Comparison of ENCODE assay signal across 30 cellular contexts in genomic region chr3:154275965-154276364, GRCh38. TPM values are rescaled to one million over a fixed set of nuclear protein-coding genes. Genes with fewer than 3 reads are reported as not detected.
DNase-seq lines count a peak whose midpoint lies in the region; ATAC-seq and TF ChIP-seq lines count a peak whose summit lies in the region.
"Had no signal": no experiment of that assay in that cellular context is flagged by ENCODE, and none has a peak within 500 bp of the region (broad histone marks: within the 10 kb centered on the region; RNA-seq: fewer than 3 reads in every experiment).

No MANE protein-coding gene starts in this region.

- TF ChIP-seq CTCF in MCF 10A (IDR thresholded peaks at IDR 0.05; ENCODE audit: unreplicated experiment) (no peak), breast epithelium (IDR thresholded peaks at IDR 0.05) (no peak), GM13976 (IDR thresholded peaks at IDR 0.05; ENCODE audit: borderline replicate concordance, control extremely low read depth, extremely low read depth, insufficient read depth, missing control alignments) (no peak)

- TF ChIP-seq EP300 in Ishikawa (IDR thresholded peaks at IDR 0.05; ENCODE audit: borderline replicate concordance): no peak

- no peaks in the 10 kb centered on the region for H3K4me1 Mint-ChIP-seq in MCF 10A (ENCODE audit: insufficient read depth, unreplicated experiment)
- H3K4me1 Mint-ChIP-seq: CD14-positive monocyte, GM23338 had no signal

- H3K36me3 Mint-ChIP-seq in MCF 10A (ENCODE audit: insufficient read depth, unreplicated experiment): peaks cover 91% of the 10 kb centered on the region

- no peak for TF ChIP-seq POLR2A in breast epithelium (IDR thresholded peaks at IDR 0.05)

- BruUV-seq in MCF 10A (replicated peaks; lab: Mats Ljungman, UMichigan): TSS peak; percentile 64

- H3K27ac Mint-ChIP-seq in MCF 10A (ENCODE audit: low read depth, unreplicated experiment): no peak overlapping the region
- H3K27ac Mint-ChIP-seq: dendritic cell treated with granulocyte-macrophage colony-stimulating factor and Interleukin-4, amounts not matched to agents 40 ng/mL and 50 ng/mL, for 4 days; GM23338; HFFc6 had no signal

- no peak for TF ChIP-seq RAD21 in Ishikawa (IDR thresholded peaks at IDR 0.05; ENCODE audit: low read depth)

- CTCF ChIA-PET in MCF 10A (lab: Yijun Ruan, JAX): interaction anchor here (0.6 kb wide), 1 partner anchor 21 kb away, joined by 3 read pairs; no protein-coding TSS in a partner anchor

- H3K4me3 Mint-ChIP-seq in MCF 10A (ENCODE audit: unreplicated experiment): no peak overlapping the region
- H3K4me3 Mint-ChIP-seq: CD14-positive monocyte; central memory CD8-positive, alpha-beta T cell; dendritic cell treated with granulocyte-macrophage colony-stimulating factor and Interleukin-4, amounts not matched to agents 40 ng/mL and 50 ng/mL, for 4 days; GM23338; HFFc6; naive thymus-derived CD8-positive, alpha-beta T cell had no signal

- intact Hi-C loops in MCF 10A (cut with micrococcal nuclease): no loop called here
- intact Hi-C loops in breast epithelium (cut with DNase I; ENCODE audit: low total_unique reads): no loop called here

- no peaks in the 10 kb centered on the region for H3K27me3 Mint-ChIP-seq in MCF 10A (ENCODE audit: insufficient read depth, unreplicated experiment)
- H3K27me3 Mint-ChIP-seq: central memory CD8-positive, alpha-beta T cell; dendritic cell treated with granulocyte-macrophage colony-stimulating factor and Interleukin-4, amounts not matched to agents 40 ng/mL and 50 ng/mL, for 4 days; naive thymus-derived CD8-positive, alpha-beta T cell had no signal

- H3K27me3 ChIP-seq in breast epithelium: no peaks in the 10 kb centered on the region
- H3K27me3 ChIP-seq: gastroesophageal sphincter, suprapubic skin had no signal

- no peak overlapping the region for H3K27ac ChIP-seq in breast epithelium
- H3K27ac ChIP-seq: gastroesophageal sphincter, prostate gland, RWPE1, SK-N-MC, suprapubic skin had no signal

- no peak overlapping the region for H3K4me3 ChIP-seq in breast epithelium
- H3K4me3 ChIP-seq: gastroesophageal sphincter, GM23338, prostate gland, SK-N-MC, suprapubic skin had no signal

- POLR2A ChIA-PET in MCF 10A (lab: Yijun Ruan, JAX): interaction anchor here (0.6 kb wide), 1 partner anchor 836 kb away, joined by 3 read pairs; no protein-coding TSS in a partner anchor

- peaks cover 4% of the 10 kb centered on the region for H3K36me3 ChIP-seq in breast epithelium
- H3K36me3 ChIP-seq: prostate gland had no signal

- DNase-seq in MCF 10A (ENCODE audit: unreplicated experiment) (no peak), breast epithelium (ENCODE audit: low spot score in 2 of 2) (no peak), NCI-H748 (lab: John Stamatoyannopoulos, UW; ENCODE audit: unreplicated experiment) (peak; percentile 59), lung microvascular endothelial cell (ENCODE audit: low read depth in 2 of 2) (peak; percentile 36 to 50), GM13976 (ENCODE audit: low spot score) (no peak)
- DNase-seq: activated T-cell treated with anti-CD3 and anti-CD28 coated beads for 4 hours; aorta; HFFc6; hypothalamus; Karpas-422; MV-4-11; naive thymus-derived CD8-positive, alpha-beta T cell; NCI-H2029; NCI-H524; nucleus accumbens; stimulated activated CD4-positive, alpha-beta T cell treated with anti-CD3 and anti-CD28 coated beads, Interleukin-15, amount 100 ng/mL, for 24 hours; stimulated activated naive CD4-positive, alpha-beta T cell had no signal

- no peaks in the 10 kb centered on the region for H3K9me3 Mint-ChIP-seq in MCF 10A (ENCODE audit: unreplicated experiment)
- H3K9me3 Mint-ChIP-seq: CD14-positive monocyte; central memory CD8-positive, alpha-beta T cell; dendritic cell treated with granulocyte-macrophage colony-stimulating factor and Interleukin-4, amounts not matched to agents 40 ng/mL and 50 ng/mL, for 4 days; GM23338; HFFc6; naive thymus-derived CD8-positive, alpha-beta T cell had no signal

- in situ Hi-C loops in GM13976 (cut with MboI; ENCODE audit: low sequenced_read_pairs, unreplicated experiment): no loop called here

- no peak for ATAC-seq in GM21723 (IDR thresholded peaks at IDR 0.05; ENCODE audit: unreplicated experiment)
- ATAC-seq: activated naive CD4-positive, alpha-beta T cell treated with anti-CD3 and anti-CD28 coated beads, Interleukin-2, amount 50 U/mL, for 72 hours; gastroesophageal sphincter; GM23338; left lobe of liver; naive thymus-derived CD8-positive, alpha-beta T cell had no signal

- H3K4me1 ChIP-seq in breast epithelium: no peaks in the 10 kb centered on the region
- H3K4me1 ChIP-seq: suprapubic skin had no signal

- no peaks in the 10 kb centered on the region for H3K9me3 ChIP-seq in breast epithelium
- H3K9me3 ChIP-seq: gastroesophageal sphincter, prostate gland, suprapubic skin had no signal

TF ChIP-seq in Ishikawa, 13 proteins besides CTCF, POLR2A, EP300 and RAD21:
- no peak for TF ChIP-seq ZBTB7A (IDR thresholded peaks at IDR 0.05; ENCODE audit: low read depth)
- no peak for TF ChIP-seq REST (IDR thresholded peaks at IDR 0.05; ENCODE audit: low read depth)
- TF ChIP-seq TCF12 (IDR thresholded peaks at IDR 0.05; ENCODE audit: low read depth): no peak
- no peak for TF ChIP-seq EGR1 (IDR thresholded peaks at IDR 0.05)
- TF ChIP-seq USF1 (IDR thresholded peaks at IDR 0.05): no peak
- peak; percentile 81 for TF ChIP-seq NFIC (IDR thresholded peaks at IDR 0.05)
- no peak for TF ChIP-seq FOXM1 (IDR thresholded peaks at IDR 0.05; ENCODE audit: borderline replicate concordance, low read depth)

RNA-seq across cellular contexts. Expression of gene DHX36, which starts 48.3 kb away (rescaled TPM):
- total RNA-seq in MCF 10A (2022): 93.5 and 108 TPM in 2 replicates
- 100 to 1,000 TPM in 1 of 3 donors, 10 to 100 TPM in 2; 46.1 to 122 (median 88.8) TPM for total RNA-seq in breast epithelium
- total RNA-seq in lung microvascular endothelial cell: 21.6 and 32.3 TPM in 2 replicates

Comparison
In these comparisons a context has a peak if more than half of its experiments do, and no peak if none do; other contexts are left out.
1. DNase-seq: peak in NCI-H748 (single experiment) and lung microvascular endothelial cell (2 of 2); none in MCF 10A (single experiment), breast epithelium (0 of 2) and GM13976 (single experiment).